Comparison of ENCODE assay signal across 2 cellular contexts in the genomic region with DNA sequence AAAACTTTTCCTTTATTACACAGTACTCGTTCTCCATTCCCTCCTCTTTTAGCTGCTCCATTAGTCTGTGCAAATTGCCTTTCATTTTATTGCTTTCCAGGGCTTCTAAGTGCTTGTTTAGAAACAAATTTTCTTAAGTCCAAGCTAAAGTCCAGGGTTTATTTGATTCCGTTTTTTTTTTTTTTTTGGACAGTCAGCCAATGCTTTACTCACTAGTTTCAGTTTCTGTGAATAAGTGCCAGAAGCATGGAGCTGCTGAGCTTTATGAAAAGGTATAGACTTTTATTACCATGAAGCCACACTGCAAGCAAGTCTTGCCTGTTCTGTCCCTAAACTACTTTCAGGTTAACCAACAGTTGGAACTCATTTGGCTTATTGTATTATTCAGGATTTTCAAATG.
TF ChIP-seq lines count a peak whose summit lies in the region.

No MANE protein-coding gene starts in this region.

TF ChIP-seq in liver, 16 proteins besides CTCF, POLR2A, EP300 and RAD21 (continued from another document):
- TF ChIP-seq, protein P1, sequence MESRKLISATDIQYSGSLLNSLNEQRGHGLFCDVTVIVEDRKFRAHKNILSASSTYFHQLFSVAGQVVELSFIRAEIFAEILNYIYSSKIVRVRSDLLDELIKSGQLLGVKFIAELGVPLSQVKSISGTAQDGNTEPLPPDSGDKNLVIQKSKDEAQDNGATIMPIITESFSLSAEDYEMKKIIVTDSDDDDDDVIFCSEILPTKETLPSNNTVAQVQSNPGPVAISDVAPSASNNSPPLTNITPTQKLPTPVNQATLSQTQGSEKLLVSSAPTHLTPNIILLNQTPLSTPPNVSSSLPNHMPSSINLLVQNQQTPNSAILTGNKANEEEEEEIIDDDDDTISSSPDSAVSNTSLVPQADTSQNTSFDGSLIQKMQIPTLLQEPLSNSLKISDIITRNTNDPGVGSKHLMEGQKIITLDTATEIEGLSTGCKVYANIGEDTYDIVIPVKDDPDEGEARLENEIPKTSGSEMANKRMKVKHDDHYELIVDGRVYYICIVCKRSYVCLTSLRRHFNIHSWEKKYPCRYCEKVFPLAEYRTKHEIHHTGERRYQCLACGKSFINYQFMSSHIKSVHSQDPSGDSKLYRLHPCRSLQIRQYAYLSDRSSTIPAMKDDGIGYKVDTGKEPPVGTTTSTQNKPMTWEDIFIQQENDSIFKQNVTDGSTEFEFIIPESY (IDR thresholded peaks at IDR 0.05) = no peak
- TF ChIP-seq TAF1 (conservative IDR thresholded peaks at IDR 0.05) (no peak), FOXA1 (IDR thresholded peaks at IDR 0.05) (peak; percentile 28), JUND (IDR thresholded peaks at IDR 0.05) (peak; percentile 35 to 42), HNF4A (conservative IDR thresholded peaks at IDR 0.05) (peak; percentile 95), GABPA (IDR thresholded peaks at IDR 0.05 in 1 of 2, conservative IDR thresholded peaks at IDR 0.05 in 1 of 2) (no peak), FOXA2 (IDR thresholded peaks at IDR 0.05) (no peak), SP1 (IDR thresholded peaks at IDR 0.05) (peak; percentile 82), HNF4G (IDR thresholded peaks at IDR 0.05) (peak; percentile 64), RXRA (IDR thresholded peaks at IDR 0.05) (peak; percentile 25 to 58)
- TF ChIP-seq, protein P2, sequence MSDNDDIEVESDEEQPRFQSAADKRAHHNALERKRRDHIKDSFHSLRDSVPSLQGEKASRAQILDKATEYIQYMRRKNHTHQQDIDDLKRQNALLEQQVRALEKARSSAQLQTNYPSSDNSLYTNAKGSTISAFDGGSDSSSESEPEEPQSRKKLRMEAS (IDR thresholded peaks at IDR 0.05) = no peak
- TF ChIP-seq, protein P3, sequence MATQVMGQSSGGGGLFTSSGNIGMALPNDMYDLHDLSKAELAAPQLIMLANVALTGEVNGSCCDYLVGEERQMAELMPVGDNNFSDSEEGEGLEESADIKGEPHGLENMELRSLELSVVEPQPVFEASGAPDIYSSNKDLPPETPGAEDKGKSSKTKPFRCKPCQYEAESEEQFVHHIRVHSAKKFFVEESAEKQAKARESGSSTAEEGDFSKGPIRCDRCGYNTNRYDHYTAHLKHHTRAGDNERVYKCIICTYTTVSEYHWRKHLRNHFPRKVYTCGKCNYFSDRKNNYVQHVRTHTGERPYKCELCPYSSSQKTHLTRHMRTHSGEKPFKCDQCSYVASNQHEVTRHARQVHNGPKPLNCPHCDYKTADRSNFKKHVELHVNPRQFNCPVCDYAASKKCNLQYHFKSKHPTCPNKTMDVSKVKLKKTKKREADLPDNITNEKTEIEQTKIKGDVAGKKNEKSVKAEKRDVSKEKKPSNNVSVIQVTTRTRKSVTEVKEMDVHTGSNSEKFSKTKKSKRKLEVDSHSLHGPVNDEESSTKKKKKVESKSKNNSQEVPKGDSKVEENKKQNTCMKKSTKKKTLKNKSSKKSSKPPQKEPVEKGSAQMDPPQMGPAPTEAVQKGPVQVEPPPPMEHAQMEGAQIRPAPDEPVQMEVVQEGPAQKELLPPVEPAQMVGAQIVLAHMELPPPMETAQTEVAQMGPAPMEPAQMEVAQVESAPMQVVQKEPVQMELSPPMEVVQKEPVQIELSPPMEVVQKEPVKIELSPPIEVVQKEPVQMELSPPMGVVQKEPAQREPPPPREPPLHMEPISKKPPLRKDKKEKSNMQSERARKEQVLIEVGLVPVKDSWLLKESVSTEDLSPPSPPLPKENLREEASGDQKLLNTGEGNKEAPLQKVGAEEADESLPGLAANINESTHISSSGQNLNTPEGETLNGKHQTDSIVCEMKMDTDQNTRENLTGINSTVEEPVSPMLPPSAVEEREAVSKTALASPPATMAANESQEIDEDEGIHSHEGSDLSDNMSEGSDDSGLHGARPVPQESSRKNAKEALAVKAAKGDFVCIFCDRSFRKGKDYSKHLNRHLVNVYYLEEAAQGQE (IDR thresholded peaks at IDR 0.05) = peak; percentile 82

TF ChIP-seq in HepG2, 621 proteins besides CTCF, POLR2A, EP300 and RAD21:
- TF ChIP-seq, protein P4, sequence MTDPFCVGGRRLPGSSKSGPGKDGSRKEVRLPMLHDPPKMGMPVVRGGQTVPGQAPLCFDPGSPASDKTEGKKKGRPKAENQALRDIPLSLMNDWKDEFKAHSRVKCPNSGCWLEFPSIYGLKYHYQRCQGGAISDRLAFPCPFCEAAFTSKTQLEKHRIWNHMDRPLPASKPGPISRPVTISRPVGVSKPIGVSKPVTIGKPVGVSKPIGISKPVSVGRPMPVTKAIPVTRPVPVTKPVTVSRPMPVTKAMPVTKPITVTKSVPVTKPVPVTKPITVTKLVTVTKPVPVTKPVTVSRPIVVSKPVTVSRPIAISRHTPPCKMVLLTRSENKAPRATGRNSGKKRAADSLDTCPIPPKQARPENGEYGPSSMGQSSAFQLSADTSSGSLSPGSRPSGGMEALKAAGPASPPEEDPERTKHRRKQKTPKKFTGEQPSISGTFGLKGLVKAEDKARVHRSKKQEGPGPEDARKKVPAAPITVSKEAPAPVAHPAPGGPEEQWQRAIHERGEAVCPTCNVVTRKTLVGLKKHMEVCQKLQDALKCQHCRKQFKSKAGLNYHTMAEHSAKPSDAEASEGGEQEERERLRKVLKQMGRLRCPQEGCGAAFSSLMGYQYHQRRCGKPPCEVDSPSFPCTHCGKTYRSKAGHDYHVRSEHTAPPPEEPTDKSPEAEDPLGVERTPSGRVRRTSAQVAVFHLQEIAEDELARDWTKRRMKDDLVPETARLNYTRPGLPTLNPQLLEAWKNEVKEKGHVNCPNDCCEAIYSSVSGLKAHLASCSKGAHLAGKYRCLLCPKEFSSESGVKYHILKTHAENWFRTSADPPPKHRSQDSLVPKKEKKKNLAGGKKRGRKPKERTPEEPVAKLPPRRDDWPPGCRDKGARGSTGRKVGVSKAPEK (CRISPR knock-in tag; IDR thresholded peaks at IDR 0.05; ENCODE audit: borderline replicate concordance) = no peak
- TF ChIP-seq BRD4 (CRISPR knock-in tag; IDR thresholded peaks at IDR 0.05) (no peak), KAT7 (CRISPR knock-in tag; IDR thresholded peaks at IDR 0.05; ENCODE audit: borderline replicate concordance) (no peak), MAFK (conservative IDR thresholded peaks at IDR 0.05 in 1 of 2, IDR thresholded peaks at IDR 0.05 in 1 of 2; ENCODE audit: low read length in 2 of 2) (no peak), ZNF737 (CRISPR knock-in tag; IDR thresholded peaks at IDR 0.05; ENCODE audit: borderline replicate concordance) (no peak), KLF11 (CRISPR knock-in tag; IDR thresholded peaks at IDR 0.05) (no peak), ZNF629 (CRISPR knock-in tag; conservative IDR thresholded peaks at IDR 0.05) (no peak), HCFC1 (IDR thresholded peaks at IDR 0.05; ENCODE audit: low read depth, low read length) (no peak), ZNF75D (CRISPR knock-in tag; IDR thresholded peaks at IDR 0.05; ENCODE audit: borderline replicate concordance) (no peak), ZNF782 (CRISPR knock-in tag; IDR thresholded peaks at IDR 0.05; ENCODE audit: borderline replicate concordance) (no peak), DMAP1 (CRISPR knock-in tag; IDR thresholded peaks at IDR 0.05) (no peak)
- TF ChIP-seq, protein P5, sequence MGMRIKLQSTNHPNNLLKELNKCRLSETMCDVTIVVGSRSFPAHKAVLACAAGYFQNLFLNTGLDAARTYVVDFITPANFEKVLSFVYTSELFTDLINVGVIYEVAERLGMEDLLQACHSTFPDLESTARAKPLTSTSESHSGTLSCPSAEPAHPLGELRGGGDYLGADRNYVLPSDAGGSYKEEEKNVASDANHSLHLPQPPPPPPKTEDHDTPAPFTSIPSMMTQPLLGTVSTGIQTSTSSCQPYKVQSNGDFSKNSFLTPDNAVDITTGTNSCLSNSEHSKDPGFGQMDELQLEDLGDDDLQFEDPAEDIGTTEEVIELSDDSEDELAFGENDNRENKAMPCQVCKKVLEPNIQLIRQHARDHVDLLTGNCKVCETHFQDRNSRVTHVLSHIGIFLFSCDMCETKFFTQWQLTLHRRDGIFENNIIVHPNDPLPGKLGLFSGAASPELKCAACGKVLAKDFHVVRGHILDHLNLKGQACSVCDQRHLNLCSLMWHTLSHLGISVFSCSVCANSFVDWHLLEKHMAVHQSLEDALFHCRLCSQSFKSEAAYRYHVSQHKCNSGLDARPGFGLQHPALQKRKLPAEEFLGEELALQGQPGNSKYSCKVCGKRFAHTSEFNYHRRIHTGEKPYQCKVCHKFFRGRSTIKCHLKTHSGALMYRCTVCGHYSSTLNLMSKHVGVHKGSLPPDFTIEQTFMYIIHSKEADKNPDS (CRISPR knock-in tag; IDR thresholded peaks at IDR 0.05) = no peak
- TF ChIP-seq, protein P6, sequence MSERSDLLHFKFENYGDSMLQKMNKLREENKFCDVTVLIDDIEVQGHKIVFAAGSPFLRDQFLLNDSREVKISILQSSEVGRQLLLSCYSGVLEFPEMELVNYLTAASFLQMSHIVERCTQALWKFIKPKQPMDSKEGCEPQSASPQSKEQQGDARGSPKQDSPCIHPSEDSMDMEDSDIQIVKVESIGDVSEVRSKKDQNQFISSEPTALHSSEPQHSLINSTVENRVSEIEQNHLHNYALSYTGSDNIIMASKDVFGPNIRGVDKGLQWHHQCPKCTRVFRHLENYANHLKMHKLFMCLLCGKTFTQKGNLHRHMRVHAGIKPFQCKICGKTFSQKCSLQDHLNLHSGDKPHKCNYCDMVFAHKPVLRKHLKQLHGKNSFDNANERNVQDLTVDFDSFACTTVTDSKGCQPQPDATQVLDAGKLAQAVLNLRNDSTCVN (CRISPR knock-in tag; IDR thresholded peaks at IDR 0.05; ENCODE audit: borderline replicate concordance) = no peak
- TF ChIP-seq, protein P7, sequence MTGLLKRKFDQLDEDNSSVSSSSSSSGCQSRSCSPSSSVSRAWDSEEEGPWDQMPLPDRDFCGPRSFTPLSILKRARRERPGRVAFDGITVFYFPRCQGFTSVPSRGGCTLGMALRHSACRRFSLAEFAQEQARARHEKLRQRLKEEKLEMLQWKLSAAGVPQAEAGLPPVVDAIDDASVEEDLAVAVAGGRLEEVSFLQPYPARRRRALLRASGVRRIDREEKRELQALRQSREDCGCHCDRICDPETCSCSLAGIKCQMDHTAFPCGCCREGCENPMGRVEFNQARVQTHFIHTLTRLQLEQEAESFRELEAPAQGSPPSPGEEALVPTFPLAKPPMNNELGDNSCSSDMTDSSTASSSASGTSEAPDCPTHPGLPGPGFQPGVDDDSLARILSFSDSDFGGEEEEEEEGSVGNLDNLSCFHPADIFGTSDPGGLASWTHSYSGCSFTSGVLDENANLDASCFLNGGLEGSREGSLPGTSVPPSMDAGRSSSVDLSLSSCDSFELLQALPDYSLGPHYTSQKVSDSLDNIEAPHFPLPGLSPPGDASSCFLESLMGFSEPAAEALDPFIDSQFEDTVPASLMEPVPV (CRISPR knock-in tag; IDR thresholded peaks at IDR 0.05) = no peak
- TF ChIP-seq, protein P8, sequence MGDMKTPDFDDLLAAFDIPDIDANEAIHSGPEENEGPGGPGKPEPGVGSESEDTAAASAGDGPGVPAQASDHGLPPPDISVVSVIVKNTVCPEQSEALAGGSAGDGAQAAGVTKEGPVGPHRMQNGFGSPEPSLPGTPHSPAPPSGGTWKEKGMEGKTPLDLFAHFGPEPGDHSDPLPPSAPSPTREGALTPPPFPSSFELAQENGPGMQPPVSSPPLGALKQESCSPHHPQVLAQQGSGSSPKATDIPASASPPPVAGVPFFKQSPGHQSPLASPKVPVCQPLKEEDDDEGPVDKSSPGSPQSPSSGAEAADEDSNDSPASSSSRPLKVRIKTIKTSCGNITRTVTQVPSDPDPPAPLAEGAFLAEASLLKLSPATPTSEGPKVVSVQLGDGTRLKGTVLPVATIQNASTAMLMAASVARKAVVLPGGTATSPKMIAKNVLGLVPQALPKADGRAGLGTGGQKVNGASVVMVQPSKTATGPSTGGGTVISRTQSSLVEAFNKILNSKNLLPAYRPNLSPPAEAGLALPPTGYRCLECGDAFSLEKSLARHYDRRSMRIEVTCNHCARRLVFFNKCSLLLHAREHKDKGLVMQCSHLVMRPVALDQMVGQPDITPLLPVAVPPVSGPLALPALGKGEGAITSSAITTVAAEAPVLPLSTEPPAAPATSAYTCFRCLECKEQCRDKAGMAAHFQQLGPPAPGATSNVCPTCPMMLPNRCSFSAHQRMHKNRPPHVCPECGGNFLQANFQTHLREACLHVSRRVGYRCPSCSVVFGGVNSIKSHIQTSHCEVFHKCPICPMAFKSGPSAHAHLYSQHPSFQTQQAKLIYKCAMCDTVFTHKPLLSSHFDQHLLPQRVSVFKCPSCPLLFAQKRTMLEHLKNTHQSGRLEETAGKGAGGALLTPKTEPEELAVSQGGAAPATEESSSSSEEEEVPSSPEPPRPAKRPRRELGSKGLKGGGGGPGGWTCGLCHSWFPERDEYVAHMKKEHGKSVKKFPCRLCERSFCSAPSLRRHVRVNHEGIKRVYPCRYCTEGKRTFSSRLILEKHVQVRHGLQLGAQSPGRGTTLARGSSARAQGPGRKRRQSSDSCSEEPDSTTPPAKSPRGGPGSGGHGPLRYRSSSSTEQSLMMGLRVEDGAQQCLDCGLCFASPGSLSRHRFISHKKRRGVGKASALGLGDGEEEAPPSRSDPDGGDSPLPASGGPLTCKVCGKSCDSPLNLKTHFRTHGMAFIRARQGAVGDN (CRISPR knock-in tag; IDR thresholded peaks at IDR 0.05) = no peak
